1 cellular context compared by ENCODE assay signal in genomic region chr11:71384561-71384960, GRCh38.
A peak's percentile ranks its signal among the peaks of the same experiment; 100 is the strongest.
TF ChIP-seq lines count a peak whose summit lies in the region.

No MANE protein-coding gene starts in this region.

TF ChIP-seq in K562, 482 proteins besides CTCF, POLR2A, EP300 and RAD21 (continued from another document):
- TF ChIP-seq CHAMP1 (IDR thresholded peaks at IDR 0.05) (no peak), ARID1B (IDR thresholded peaks at IDR 0.05) (peak; percentile 22; the same call in 1 of the 2 replicates), SOX6 (IDR thresholded peaks at IDR 0.05) (no peak), CBFA2T2 (conservative IDR thresholded peaks at IDR 0.05) (peak; percentile 38; the same call in 1 of the 2 replicates), ATF7 (IDR thresholded peaks at IDR 0.05) (peak; percentile 50; the same call in 1 of the 2 replicates), PURB (CRISPR knock-in tag; IDR thresholded peaks at IDR 0.05; ENCODE audit: low read depth) (no peak), JUND (IDR thresholded peaks at IDR 0.05; ENCODE audit: borderline replicate concordance, low read depth, low read length) (peak; percentile 70), JUND (tag; IDR thresholded peaks at IDR 0.05; ENCODE audit: borderline replicate concordance, low read depth, low read length) (peak; percentile 67; the same call in 1 of the 3 replicates), TEAD4 (IDR thresholded peaks at IDR 0.05; ENCODE audit: low read length) (peak; percentile 42; the same call in 1 of the 2 replicates), TEAD4 (CRISPR knock-in tag; IDR thresholded peaks at IDR 0.05; ENCODE audit: borderline replicate concordance) (no peak)
